ENCODE assay signal across 8 cellular contexts in the genomic region with DNA sequence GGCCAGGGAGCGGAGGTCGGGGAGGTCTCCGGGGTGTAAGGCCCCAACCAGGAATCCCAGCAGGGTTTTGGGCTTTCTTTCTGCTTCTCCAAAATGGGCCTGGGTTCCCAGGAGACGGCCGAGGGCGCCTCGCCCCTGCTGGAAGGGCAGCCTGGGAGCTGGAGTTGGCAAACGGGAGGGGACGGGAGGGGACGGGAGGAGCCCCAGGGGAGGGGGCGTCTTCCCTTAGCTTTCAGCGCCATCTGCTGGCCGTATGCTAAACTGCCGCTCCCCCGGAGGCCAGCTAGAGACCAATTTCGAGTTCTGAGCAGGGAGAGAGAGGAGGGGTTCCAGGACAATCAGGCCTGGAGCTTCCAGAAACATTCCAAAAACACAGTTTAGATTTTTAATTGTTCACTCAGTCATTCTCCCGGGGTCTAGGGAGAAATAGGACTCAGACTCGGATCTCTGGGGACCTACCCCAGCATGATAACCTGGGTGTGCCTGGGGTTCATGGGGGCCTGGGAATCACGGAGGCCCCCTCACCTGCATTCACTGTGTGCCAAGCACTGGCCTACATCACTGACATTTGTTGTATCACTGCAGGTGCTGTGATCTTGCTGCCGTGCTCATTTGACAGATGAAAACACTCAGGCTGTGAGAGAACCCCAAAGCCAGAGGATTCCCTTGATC. TPM values are rescaled to one million over a fixed set of nuclear protein-coding genes. Genes with fewer than 3 reads are reported as not detected.
DNase-seq lines count a peak whose midpoint lies in the region; ATAC-seq, FAIRE-seq and TF ChIP-seq lines count a peak whose summit lies in the region.

No MANE protein-coding gene starts in this region.

- POLR2A ChIA-PET in A673 (lab: Charles Lee; ENCODE audit: low non-redundant PET): no interaction called here

- no peaks in the 10 kb centered on the region for H3K79me2 ChIP-seq in mammary epithelial cell (ENCODE audit: insufficient read depth, low read length)

- FAIRE-seq in GM19239 (lab: Jason Lieb, UNC): peak; percentile 85

- H4K20me1 ChIP-seq in mammary epithelial cell (ENCODE audit: insufficient read depth, low read length): no peaks in the 10 kb centered on the region

- TF ChIP-seq CTCF in A673 (conservative IDR thresholded peaks at IDR 0.05; ENCODE audit: low read depth, low read length) (peak; percentile 94), mammary epithelial cell (conservative IDR thresholded peaks at IDR 0.05 in 1 of 2, IDR thresholded peaks at IDR 0.05 in 1 of 2; ENCODE audit: extremely low read depth in 1 of 2, insufficient read depth in 1 of 2, low read depth in 1 of 2, low read length in 2 of 2) (peak; percentile 69 to 91)

- H3K9me3 ChIP-seq in A673 (ENCODE audit: low read depth, low read length, poor library complexity, severe bottlenecking) (no peaks in the 10 kb centered on the region), mammary epithelial cell (replicated peaks; ENCODE audit: insufficient read depth, low read length) (no peaks in the 10 kb centered on the region)

- 33% methylated on average over 6 of the region's 20 CpGs for WGBS in mammary epithelial cell (ENCODE audit: low coverage, missing lambda C conversion rate)

- peak overlapping the region; percentile 80 for H2AFZ ChIP-seq in mammary epithelial cell (ENCODE audit: low read depth, low read length)

- CTCF ChIA-PET in A673 (lab: Charles Lee) (interaction anchor here (0.5 to 2.8 kb wide), 16 partner anchors 9 to 1397 kb away, joined by 3 to 102 read pairs (median 5); no protein-coding TSS in a partner anchor), mammary epithelial cell (lab: Charles Lee; ENCODE audit: low non-redundant PET) (interaction anchor here (0.6 to 1.7 kb wide), 5 partner anchors 9 to 289 kb away, joined by 3 to 57 read pairs (median 10); no protein-coding TSS in a partner anchor)

- H3K4me1 ChIP-seq in A673 (ENCODE audit: insufficient read depth, low read length, poor library complexity, severe bottlenecking) (peaks cover 6% of the 10 kb centered on the region), mammary epithelial cell (ENCODE audit: insufficient read depth, low read length) (no peaks in the 10 kb centered on the region)

- BruUV-seq in A673 (replicated peaks; lab: Mats Ljungman, UMichigan): no TSS peak
- BruUV-seq in mammary epithelial cell (replicated peaks; lab: Mats Ljungman, UMichigan): no TSS peak

- dilution Hi-C loops in mammary epithelial cell (cut with HindIII; ENCODE audit: low sequenced_read_pairs): loop anchor here (25.0 kb wide), 1 partner anchor 170 kb away; a partner anchor contains a TSS

- no peaks in the 10 kb centered on the region for H3K27me3 ChIP-seq in A673 (replicated peaks; ENCODE audit: insufficient read depth, low read depth, low read length, poor library complexity)
- H3K27me3 ChIP-seq in mammary epithelial cell (ENCODE audit: insufficient read depth, low read length): no peaks in the 10 kb centered on the region

- no peak overlapping the region for H3K27ac ChIP-seq in A673 (ENCODE audit: low read depth, low read length, poor library complexity, severe bottlenecking)
- no peak overlapping the region for H3K27ac ChIP-seq in mammary epithelial cell (ENCODE audit: insufficient read depth, low read depth, low read length)

- no peak overlapping the region for H3K9ac ChIP-seq in mammary epithelial cell (ENCODE audit: insufficient read depth, low read length)

- ATAC-seq in GM21717 (IDR thresholded peaks at IDR 0.05; ENCODE audit: unreplicated experiment): no peak

- intact Hi-C loops in A673 (cut with micrococcal nuclease; ENCODE audit: unreplicated experiment) (loop anchor here (1.0 to 5.0 kb wide), 4 partner anchors 77 to 283 kb away; no protein-coding TSS in a partner anchor), mammary epithelial cell (cut with micrococcal nuclease) (loop anchor here (1.0 to 2.0 kb wide), 4 partner anchors 77 to 281 kb away; a partner anchor contains a TSS)

- in situ Hi-C loops in mammary epithelial cell (cut with MboI; ENCODE audit: low sequenced_read_pairs in 2 of 2): loop anchor here (5.0 to 10.0 kb wide), 2 partner anchors 75 to 277 kb away; no protein-coding TSS in a partner anchor

- H3K4me3 ChIP-seq in A673 (ENCODE audit: low read depth, low read length, poor library complexity, severe bottlenecking) (peak overlapping the region; percentile 36), mammary epithelial cell (replicated peaks in 1 of 3; ENCODE audit: insufficient read depth in 1 of 3, low read depth in 2 of 3, low read length in 3 of 3) (peak overlapping the region in 1 of 3 experiments; percentile 23)

- DNase-seq in A673 (ENCODE audit: low spot score): peak; percentile 91
- DNase-seq in GM19239 (ENCODE audit: insufficient read length, low spot score): peak; percentile 56
- peak; percentile 91 for DNase-seq in NCI-H2227 (lab: John Stamatoyannopoulos, UW; ENCODE audit: unreplicated experiment)
- DNase-seq in activated CD4-positive, CD25-positive, alpha-beta regulatory T cell (lab: John Stamatoyannopoulos, UW): peak; percentile 66 to 87 (median 78)
- peak; percentile 65 for DNase-seq in mammary epithelial cell
- DNase-seq in kidney glomerular epithelial cell (lab: John Stamatoyannopoulos, UW): peak; percentile 27
- DNase-seq in stimulated activated CD4-positive, alpha-beta T cell treated with anti-CD3 and anti-CD28 coated beads, Interleukin-1b, Interleukin-23, amount 100 ng/mL, for 48 hours: peak; percentile 80

- peak overlapping the region; percentile 62 for H3K4me2 ChIP-seq in mammary epithelial cell (ENCODE audit: insufficient read depth, low read depth, low read length)

- no peaks in the 10 kb centered on the region for H3K36me3 ChIP-seq in A673 (ENCODE audit: insufficient read depth, low read length, poor library complexity, severe bottlenecking)
- no peaks in the 10 kb centered on the region for H3K36me3 ChIP-seq in mammary epithelial cell (ENCODE audit: insufficient read depth, low read length)

RNA-seq across cellular contexts. Expression of a gene that starts 23.0 kb away (rescaled TPM):
- total RNA-seq in A673 (2021) (13.8 and 20.3 TPM in 2 replicates), mammary epithelial cell (10 to 100 TPM; 24.0 to 32.4 TPM)
- 7.0 TPM for polyA plus RNA-seq in mammary epithelial cell
- polyA minus RNA-seq in mammary epithelial cell: 6.4 TPM

Comparison
In these comparisons a context has a peak if more than half of its experiments do, and no peak if none do; other contexts are left out.
1. DNase-seq: peak in every context shown above with its lines; median percentile 91 in A673; 91 in NCI-H2227; 80 in stimulated activated CD4-positive, alpha-beta T cell treated with anti-CD3 and anti-CD28 coated beads, Interleukin-1b, Interleukin-23, amount 100 ng/mL, for 48 hours; 78 in activated CD4-positive, CD25-positive, alpha-beta regulatory T cell; 65 in mammary epithelial cell; 56 in GM19239; 27 in kidney glomerular epithelial cell.